ENCODE assay signal across 9 cellular contexts in genomic region chr19:17579523-17580244, GRCh38. TPM values are rescaled to one million over a fixed set of nuclear protein-coding genes. Genes with fewer than 3 reads are reported as not detected.
DNase-seq lines count a peak whose midpoint lies in the region; ATAC-seq, FAIRE-seq and TF ChIP-seq lines count a peak whose summit lies in the region.
"Had no signal": no experiment of that assay in that cellular context is flagged by ENCODE, and none has a peak within 500 bp of the region (broad histone marks: within the 10 kb centered on the region; RNA-seq: fewer than 3 reads in every experiment).

No MANE protein-coding gene starts in this region.

- no peaks in the 10 kb centered on the region for H3K27me3 Mint-ChIP-seq in CD14-positive monocyte (ENCODE audit: low read depth in 3 of 3)

- no TSS peak for BruUV-seq in PC-3 (replicated peaks; lab: Mats Ljungman, UMichigan)

- H3K4me2 ChIP-seq in PC-3 (ENCODE audit: low read length) = no peak overlapping the region

- CTCF ChIA-PET in PC-3 (lab: Charles Lee) = interaction anchor here (0.5 kb wide), 1 partner anchor 41 kb away, joined by 3 read pairs; no protein-coding TSS in a partner anchor

- ATAC-seq in PC-3 (peak; percentile 88), right lobe of liver (peak; percentile 62 to 69 (median 66))

- H3K9me3 ChIP-seq in PC-3 (ENCODE audit: low read length) = no peaks in the 10 kb centered on the region
- no peaks in the 10 kb centered on the region for H3K9me3 ChIP-seq in right lobe of liver
- H3K9me3 ChIP-seq in sigmoid colon = no peaks in the 10 kb centered on the region
- H3K9me3 ChIP-seq: gastrocnemius medialis had no signal

- DNase-seq in CD14-positive monocyte (ENCODE audit: low spot score) = peak; percentile 67
- DNase-seq in GM20000 (ENCODE audit: low spot score) = peak; percentile 85
- peak; percentile 58 for DNase-seq in PC-3
- DNase-seq in bronchial epithelial cell (ENCODE audit: low read depth) = peak; percentile 44
- DNase-seq in right lobe of liver = peak in 1 of 3 donors; percentile 52
- DNase-seq in central memory CD4-positive, alpha-beta T cell = no peak
- DNase-seq in sigmoid colon = no peak
- no peak for DNase-seq in COR-L47 (lab: John Stamatoyannopoulos, UW)

- no peaks in the 10 kb centered on the region for H3K9me2 ChIP-seq in PC-3 (replicated peaks; ENCODE audit: low read length)

- H3K79me2 ChIP-seq in PC-3 (ENCODE audit: low read length) = no peaks in the 10 kb centered on the region

- peak overlapping the region; percentile 73 to 88 (median 78) for H3K27ac Mint-ChIP-seq in CD14-positive monocyte

- peak; percentile 43 for FAIRE-seq in bronchial epithelial cell (lab: Jason Lieb, UNC)

- POLR2A ChIA-PET in PC-3 (lab: Charles Lee; ENCODE audit: unreplicated experiment) = no interaction called here

- peaks cover 59 to 83% of the 10 kb centered on the region in 2 donors for H3K36me3 Mint-ChIP-seq in CD14-positive monocyte

- TF ChIP-seq CTCF in CD14-positive monocyte (IDR thresholded peaks at IDR 0.05) (no peak), GM20000 (IDR thresholded peaks at IDR 0.05; ENCODE audit: extremely low read depth, missing control alignments) (no peak), PC-3 (conservative IDR thresholded peaks at IDR 0.05; ENCODE audit: low read depth, low read length) (no peak), bronchial epithelial cell (IDR thresholded peaks at IDR 0.05; ENCODE audit: insufficient read depth, low read length, severe bottlenecking) (no peak), right lobe of liver (IDR thresholded peaks at IDR 0.05) (no peak), sigmoid colon (IDR thresholded peaks at IDR 0.05) (no peak)

- 0 out of 2 replicates have a peak overlapping the region, but pooled peaks have one; percentile 38 for H2AFZ ChIP-seq in PC-3 (ENCODE audit: low read length)

- TF ChIP-seq POLR2A in right lobe of liver (IDR thresholded peaks at IDR 0.05) = no peak
- no peak for TF ChIP-seq POLR2A in sigmoid colon (IDR thresholded peaks at IDR 0.05)

- 51% methylated on average over 3 of the region's 20 CpGs for WGBS in right lobe of liver (ENCODE audit: insufficient coverage, low coverage, low lambda C conversion rate, missing lambda C conversion rate)
- 35 to 67% methylated on average over 20 of the region's 20 CpGs for WGBS in sigmoid colon, 2 donors

- no peaks in the 10 kb centered on the region for H3K27me3 ChIP-seq in PC-3 (ENCODE audit: low read length)
- H3K27me3 ChIP-seq in bronchial epithelial cell (ENCODE audit: control insufficient read depth, insufficient read depth, low read length) = no peaks in the 10 kb centered on the region
- no peaks in the 10 kb centered on the region for H3K27me3 ChIP-seq in right lobe of liver
- H3K27me3 ChIP-seq in sigmoid colon = no peaks in the 10 kb centered on the region
- H3K27me3 ChIP-seq: gastrocnemius medialis had no signal

- no peaks in the 10 kb centered on the region for H3F3A ChIP-seq in PC-3 (ENCODE audit: low read length, unreplicated experiment)

- H3K9ac ChIP-seq in PC-3 (ENCODE audit: low read length) = no peak overlapping the region

- intact Hi-C loops in CD14-positive monocyte (cut with micrococcal nuclease) = loop anchor here in 1 of 2 donors (2.0 kb wide), 1 partner anchor 19 kb away; no protein-coding TSS in a partner anchor
- intact Hi-C loops in PC-3 (cut with micrococcal nuclease) = no loop called here
- intact Hi-C loops in right lobe of liver (cut with DNase I) = loop anchor here in 1 of 2 donors (10.0 kb wide), 1 partner anchor 85 kb away; no protein-coding TSS in a partner anchor
- intact Hi-C loops in sigmoid colon (cut with DNase I) = no loop called here

- H3K36me3 ChIP-seq in PC-3 (ENCODE audit: low read depth, low read length) (peaks cover 34% of the 10 kb centered on the region), bronchial epithelial cell (ENCODE audit: control insufficient read depth, insufficient read depth, low read length) (peaks cover 34% of the 10 kb centered on the region), right lobe of liver (peaks cover 0 to 22% (median 5%) of the 10 kb centered on the region in 4 donors), sigmoid colon (peaks cover 8 to 72% (median 33%) of the 10 kb centered on the region in 4 donors)

- no peaks in the 10 kb centered on the region for H3K4me1 ChIP-seq in PC-3 (ENCODE audit: insufficient read depth, low read length)
- H3K4me1 ChIP-seq in right lobe of liver = no peaks in the 10 kb centered on the region
- no peaks in the 10 kb centered on the region for H3K4me1 ChIP-seq in sigmoid colon
- H3K4me1 ChIP-seq: gastrocnemius medialis had no signal

- peak overlapping the region; percentile 63 to 66 for H3K4me3 Mint-ChIP-seq in CD14-positive monocyte

- no peak overlapping the region for H3K4me3 ChIP-seq in PC-3 (ENCODE audit: low read length)
- no peak overlapping the region for H3K4me3 ChIP-seq in bronchial epithelial cell (ENCODE audit: low read depth, low read length)
- no peak overlapping the region for H3K4me3 ChIP-seq in right lobe of liver
- no peak overlapping the region for H3K4me3 ChIP-seq in sigmoid colon
- H3K4me3 ChIP-seq: gastrocnemius medialis had no signal

- TF ChIP-seq EP300 in sigmoid colon (IDR thresholded peaks at IDR 0.05) = no peak

- no peaks in the 10 kb centered on the region for H4K20me1 ChIP-seq in PC-3 (ENCODE audit: low read length)

- H3K27ac ChIP-seq in PC-3 (ENCODE audit: low read length) (no peak overlapping the region), right lobe of liver (no peak overlapping the region), sigmoid colon (no peak overlapping the region)
- H3K27ac ChIP-seq: gastrocnemius medialis had no signal

- H3K9me3 Mint-ChIP-seq in CD14-positive monocyte = peaks cover 0 to 2% (median 0%) of the 10 kb centered on the region in 7 donors

- peaks cover 11% of the 10 kb centered on the region for H3K4me1 Mint-ChIP-seq in CD14-positive monocyte

RNA-seq across cellular contexts. Expression of gene COLGALT1, which starts 24.2 kb away (rescaled TPM):
- polyA plus RNA-seq in CD14-positive monocyte = 10 to 100 TPM; 66.8 to 68.8 TPM
- 80.7 and 98.8 TPM in 2 replicates for total RNA-seq in PC-3 (2014; rRNA removed)
- total RNA-seq in bronchial epithelial cell = 74.2 and 75.1 TPM in 2 replicates
- 10 to 100 TPM; 23.2 to 36.8 (median 31.1) TPM for total RNA-seq in right lobe of liver
- 10 to 100 TPM; 49.6 to 62.3 (median 53.5) TPM for total RNA-seq in sigmoid colon
- 10 to 100 TPM in 2 of 3 donors, 1 to 10 TPM in 1; 7.8 to 59.8 (median 15.5) TPM for polyA plus RNA-seq in sigmoid colon

Comparison
In these comparisons a context has a peak if more than half of its experiments do, and no peak if none do; other contexts are left out.
1. DNase-seq: peak in CD14-positive monocyte (single experiment), GM20000 (single experiment), PC-3 (single experiment) and bronchial epithelial cell (single experiment); none in central memory CD4-positive, alpha-beta T cell (single experiment), sigmoid colon (single experiment) and COR-L47 (single experiment).